In genomic region chr12:82184844-82185243, GRCh38 we compare ENCODE assay signal across 27 cellular contexts.
"Had no signal": no experiment of that assay in that cellular context is flagged by ENCODE, and none has a peak within 500 bp of the region (broad histone marks: within the 10 kb centered on the region; RNA-seq: fewer than 3 reads in every experiment).

No MANE protein-coding gene starts in this region.

- DNase-seq: dermis blood vessel endothelial cell; dorsolateral prefrontal cortex; effector CD4-positive, alpha-beta T cell; effector memory CD4-positive, alpha-beta T cell; erythroblast; esophagus squamous epithelium; foreskin fibroblast; foreskin melanocyte; gastrocnemius medialis; glutamatergic neuron; head of caudate nucleus; heart right ventricle; hippocampal formation; left cardiac atrium; left lung; left ventricle myocardium superior; lower lobe of right lung; mesenchymal stem cell; mucosa of descending colon; naive B cell; naive thymus-derived CD8-positive, alpha-beta T cell had no signal

- H3K27ac ChIP-seq: coronary artery, dorsolateral prefrontal cortex, epithelial cell of prostate, esophagus squamous epithelium, gastrocnemius medialis, heart right ventricle, left lung, lower lobe of right lung had no signal

- H3K36me3 ChIP-seq: esophagus squamous epithelium, gastrocnemius medialis, heart right ventricle, left lung, lower lobe of right lung had no signal

- H3K9me3 ChIP-seq: gastrocnemius medialis, lower lobe of right lung, mucosa of descending colon had no signal

- H3K4me1 ChIP-seq: esophagus squamous epithelium, gastrocnemius medialis, heart right ventricle, left lung, lower lobe of right lung had no signal

- H3K27me3 ChIP-seq: dorsolateral prefrontal cortex, esophagus squamous epithelium, gastrocnemius medialis, heart right ventricle, left lung had no signal

- ATAC-seq: esophagus mucosa; gastrocnemius medialis; heart right ventricle; left cardiac atrium; left lung; left ventricle myocardium superior; lower lobe of right lung; mucosa of descending colon; naive thymus-derived CD8-positive, alpha-beta T cell had no signal

- H3K4me3 ChIP-seq: coronary artery, dorsolateral prefrontal cortex, esophagus squamous epithelium, gastrocnemius medialis, heart right ventricle, left lung, lower lobe of right lung, mucosa of descending colon had no signal

- FAIRE-seq: endometrium, islet of Langerhans, keratinocyte had no signal
